ENCODE assay signal across 8 cellular contexts in the genomic region with DNA sequence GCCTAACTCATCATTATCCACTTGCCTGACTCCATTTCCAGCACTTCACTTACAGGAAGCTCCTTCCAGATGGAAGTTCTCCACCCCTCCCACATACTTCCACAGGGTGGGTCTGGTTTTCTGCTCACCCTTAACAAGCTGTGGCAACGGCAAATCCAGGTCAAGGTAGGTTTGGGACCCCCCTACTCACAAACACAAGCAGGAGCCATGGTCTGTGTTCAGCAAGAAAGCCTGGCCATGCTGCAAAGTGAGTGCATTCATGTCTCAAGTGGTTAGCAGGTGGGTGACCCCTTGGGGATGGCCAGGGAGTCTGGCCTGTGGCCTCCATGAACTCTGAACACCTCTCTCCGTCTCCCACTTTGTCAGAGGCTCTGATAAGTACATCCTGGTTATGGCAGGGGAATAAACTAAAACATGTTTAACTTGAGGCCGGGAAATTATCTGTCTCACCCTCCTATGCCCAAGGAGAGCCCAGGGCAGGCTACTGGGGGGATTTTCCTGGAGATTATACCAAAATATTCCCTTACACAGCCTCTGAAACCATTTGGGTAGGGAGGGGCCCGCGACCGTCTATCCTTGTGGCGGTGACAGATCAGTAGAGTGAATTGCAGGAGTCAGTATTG. TPM values are rescaled to one million over a fixed set of nuclear protein-coding genes. Genes with fewer than 3 reads are reported as not detected.
DNase-seq lines count a peak whose midpoint lies in the region; ATAC-seq and TF ChIP-seq lines count a peak whose summit lies in the region.

No MANE protein-coding gene starts in this region.

- no peak for ATAC-seq in activated CD8-positive, alpha-beta memory T cell treated with anti-CD3 and anti-CD28 coated beads, Interleukin-2, amount 10 ng/mL, durations not matched to agents 7 days and 5 days
- no peak for ATAC-seq in GM21576 (IDR thresholded peaks at IDR 0.05; ENCODE audit: unreplicated experiment)

- H3K27me3 Mint-ChIP-seq in activated CD8-positive, alpha-beta memory T cell treated with anti-CD3 and anti-CD28 coated beads, Interleukin-2, amount 10 ng/mL, durations not matched to agents 7 days and 5 days: no peaks in the 10 kb centered on the region

- TF ChIP-seq POLR2A in transverse colon (IDR thresholded peaks at IDR 0.05): no peak

- TF ChIP-seq EP300 in transverse colon (IDR thresholded peaks at IDR 0.05; ENCODE audit: low read depth): no peak

- no peaks in the 10 kb centered on the region for H3K9me3 Mint-ChIP-seq in activated CD8-positive, alpha-beta memory T cell treated with anti-CD3 and anti-CD28 coated beads, Interleukin-2, amount 10 ng/mL, durations not matched to agents 7 days and 5 days (ENCODE audit: low read depth)

- peak overlapping the region; percentile 86 for H3K27ac Mint-ChIP-seq in activated CD8-positive, alpha-beta memory T cell treated with anti-CD3 and anti-CD28 coated beads, Interleukin-2, amount 10 ng/mL, durations not matched to agents 7 days and 5 days

- H3K4me1 Mint-ChIP-seq in activated CD8-positive, alpha-beta memory T cell treated with anti-CD3 and anti-CD28 coated beads, Interleukin-2, amount 10 ng/mL, durations not matched to agents 7 days and 5 days: peaks cover 57% of the 10 kb centered on the region

- H3K27ac ChIP-seq in liver (ENCODE audit: low read depth in 1 of 2, low read length in 2 of 2): peak overlapping the region; percentile 87 to 94
- H3K27ac ChIP-seq in transverse colon: peak overlapping the region; percentile 91 to 98 (median 96)

- H3K4me3 Mint-ChIP-seq in activated CD8-positive, alpha-beta memory T cell treated with anti-CD3 and anti-CD28 coated beads, Interleukin-2, amount 10 ng/mL, durations not matched to agents 7 days and 5 days: peak overlapping the region; percentile 88

- CTCF ChIA-PET in activated CD8-positive, alpha-beta memory T cell treated with anti-CD3 and anti-CD28 coated beads, Interleukin-2, amount 10 ng/mL, durations not matched to agents 7 days and 5 days (lab: Charles Lee): interaction anchor here (1.0 to 2.5 kb wide), 2 partner anchors 12 to 13 kb away, joined by 4 to 11 read pairs; no protein-coding TSS in a partner anchor

- H3K9ac ChIP-seq in liver (ENCODE audit: low read depth in 1 of 2, low read length in 2 of 2): peak overlapping the region; percentile 86 to 93

- intact Hi-C loops in transverse colon (cut with DNase I; ENCODE audit: low total_unique reads): loop anchor here (5.0 kb wide), 1 partner anchor 85 kb away; the partner anchor contains the start of gene ADD3

- TF ChIP-seq CTCF in astrocyte of the cerebellum (IDR thresholded peaks at IDR 0.05; ENCODE audit: low read depth, low read length, missing control alignments) (no peak), liver (IDR thresholded peaks at IDR 0.05; ENCODE audit: low read depth, low read length, missing input control) (no peak), transverse colon (IDR thresholded peaks at IDR 0.05) (no peak)

- H3K9me3 ChIP-seq in liver (ENCODE audit: control insufficient read depth in 4 of 4, low read length in 3 of 4): no peaks in the 10 kb centered on the region
- no peaks in the 10 kb centered on the region for H3K9me3 ChIP-seq in transverse colon

- peak overlapping the region; percentile 71 for H3K4me3 ChIP-seq in astrocyte of the cerebellum (ENCODE audit: low read depth, low read length)
- peak overlapping the region; percentile 87 to 95 (median 87) for H3K4me3 ChIP-seq in liver (ENCODE audit: low read depth in 1 of 3, low read length in 3 of 3)
- peak overlapping the region; percentile 72 to 96 (median 93) for H3K4me3 ChIP-seq in transverse colon

- H3K27me3 ChIP-seq in liver (ENCODE audit: control insufficient read depth in 4 of 4, insufficient read depth in 4 of 4, low read length in 3 of 4) (no peaks in the 10 kb centered on the region), transverse colon (no peaks in the 10 kb centered on the region)

- WGBS in liver: 21% methylated on average over 7 of the region's 7 CpGs
- WGBS in transverse colon (ENCODE audit: low coverage in 1 of 2), 2 donors: 11% methylated on average over 7 of the region's 7 CpGs; no CpG with 5 or more reads in 1 of the 2 donors

- H3K4me1 ChIP-seq in liver (ENCODE audit: control insufficient read depth in 4 of 4, insufficient read depth in 4 of 4, low read length in 3 of 4) (peaks cover 0 to 9% (median 4%) of the 10 kb centered on the region in 4 donors), transverse colon (peaks cover 0 to 36% (median 21%) of the 10 kb centered on the region in 4 donors)

- TF ChIP-seq RAD21 in liver (IDR thresholded peaks at IDR 0.05): no peak

- H3K36me3 ChIP-seq in liver (ENCODE audit: control insufficient read depth in 4 of 4, insufficient read depth in 3 of 4, low read depth in 1 of 4, low read length in 3 of 4) (no peaks in the 10 kb centered on the region), transverse colon (no peaks in the 10 kb centered on the region)

- in situ Hi-C loops in astrocyte of the cerebellum (cut with HindIII; ENCODE audit: low sequenced_read_pairs) (no loop called here), transverse colon (cut with MboI; ENCODE audit: low pct_ligation_motif_present in 1 of 4, low pct_unique_long_range_greater_than_20kb in 1 of 4, low sequenced_read_pairs in 3 of 4) (no loop called here)

- no peak for DNase-seq in activated CD8-positive, alpha-beta memory T cell treated with anti-CD3 and anti-CD28 coated beads, Interleukin-2, amount 10 ng/mL, durations not matched to agents 7 days and 5 days
- DNase-seq in activated CD8-positive, alpha-beta memory T cell treated with anti-CD3 and anti-CD28 coated beads, Interleukin-2, amount 50 U/mL, for 48 hours: no peak
- no peak for DNase-seq in astrocyte of the cerebellum (ENCODE audit: low read depth)
- no peak for DNase-seq in transverse colon
- DNase-seq in OCI-M1 (lab: John Stamatoyannopoulos, UW): no peak
- DNase-seq in NCI-H774 (lab: John Stamatoyannopoulos, UW): no peak

- peaks cover 32% of the 10 kb centered on the region for H3K36me3 Mint-ChIP-seq in activated CD8-positive, alpha-beta memory T cell treated with anti-CD3 and anti-CD28 coated beads, Interleukin-2, amount 10 ng/mL, durations not matched to agents 7 days and 5 days

TF ChIP-seq in liver, 16 proteins besides CTCF, POLR2A, EP300 and RAD21:
- TF ChIP-seq HNF4A (conservative IDR thresholded peaks at IDR 0.05) (no peak), YY1 (IDR thresholded peaks at IDR 0.05) (no peak), FOXA1 (IDR thresholded peaks at IDR 0.05) (no peak), HNF4G (IDR thresholded peaks at IDR 0.05) (no peak), SP1 (IDR thresholded peaks at IDR 0.05) (no peak), EGR1 (IDR thresholded peaks at IDR 0.05; ENCODE audit: low read depth in 2 of 2) (no peak), GABPA (IDR thresholded peaks at IDR 0.05 in 1 of 2, conservative IDR thresholded peaks at IDR 0.05 in 1 of 2) (no peak), REST (IDR thresholded peaks at IDR 0.05) (no peak), NR2F2 (IDR thresholded peaks at IDR 0.05) (no peak)
- TF ChIP-seq, protein P1, sequence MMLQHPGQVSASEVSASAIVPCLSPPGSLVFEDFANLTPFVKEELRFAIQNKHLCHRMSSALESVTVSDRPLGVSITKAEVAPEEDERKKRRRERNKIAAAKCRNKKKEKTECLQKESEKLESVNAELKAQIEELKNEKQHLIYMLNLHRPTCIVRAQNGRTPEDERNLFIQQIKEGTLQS (IDR thresholded peaks at IDR 0.05): no peak
- TF ChIP-seq, protein P2, sequence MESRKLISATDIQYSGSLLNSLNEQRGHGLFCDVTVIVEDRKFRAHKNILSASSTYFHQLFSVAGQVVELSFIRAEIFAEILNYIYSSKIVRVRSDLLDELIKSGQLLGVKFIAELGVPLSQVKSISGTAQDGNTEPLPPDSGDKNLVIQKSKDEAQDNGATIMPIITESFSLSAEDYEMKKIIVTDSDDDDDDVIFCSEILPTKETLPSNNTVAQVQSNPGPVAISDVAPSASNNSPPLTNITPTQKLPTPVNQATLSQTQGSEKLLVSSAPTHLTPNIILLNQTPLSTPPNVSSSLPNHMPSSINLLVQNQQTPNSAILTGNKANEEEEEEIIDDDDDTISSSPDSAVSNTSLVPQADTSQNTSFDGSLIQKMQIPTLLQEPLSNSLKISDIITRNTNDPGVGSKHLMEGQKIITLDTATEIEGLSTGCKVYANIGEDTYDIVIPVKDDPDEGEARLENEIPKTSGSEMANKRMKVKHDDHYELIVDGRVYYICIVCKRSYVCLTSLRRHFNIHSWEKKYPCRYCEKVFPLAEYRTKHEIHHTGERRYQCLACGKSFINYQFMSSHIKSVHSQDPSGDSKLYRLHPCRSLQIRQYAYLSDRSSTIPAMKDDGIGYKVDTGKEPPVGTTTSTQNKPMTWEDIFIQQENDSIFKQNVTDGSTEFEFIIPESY (IDR thresholded peaks at IDR 0.05): no peak

RNA-seq across cellular contexts. Expression of gene XPNPEP1, which starts 0.8 kb away (rescaled TPM):
- 10 to 100 TPM; 72.7 to 84.8 TPM for total RNA-seq in activated CD8-positive, alpha-beta memory T cell treated with anti-CD3 and anti-CD28 coated beads, Interleukin-2, amount 10 ng/mL, durations not matched to agents 7 days and 5 days
- 10 to 100 TPM; 34.0 to 38.1 TPM for total RNA-seq in liver
- 10 to 100 TPM in 1 of 2 donors, 1 to 10 TPM in 1; 9.1 to 20.5 TPM for polyA plus RNA-seq in liver
- total RNA-seq in transverse colon: 100 to 1,000 TPM; 108 to 298 (median 127) TPM
